ENCODE assay signal across 19 cellular contexts in the genomic region with DNA sequence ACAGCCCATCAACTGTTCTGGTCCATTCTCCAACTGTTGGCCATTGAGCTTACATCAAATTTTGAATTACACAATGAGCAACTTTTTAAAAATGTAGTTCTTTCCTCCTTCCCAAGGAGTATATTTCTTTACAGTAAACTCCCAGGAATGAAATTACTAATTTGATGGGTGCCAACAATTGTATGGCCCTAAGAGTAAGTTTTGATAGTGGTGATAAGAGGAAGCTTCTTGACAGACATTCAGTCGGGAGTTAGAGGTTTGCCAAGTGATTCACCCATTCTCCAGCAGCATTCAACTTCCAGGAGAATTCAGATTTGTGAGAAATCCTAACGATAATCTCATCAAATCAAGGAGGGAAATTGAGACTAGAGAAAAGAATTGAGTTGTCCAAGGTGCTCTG.
DNase-seq lines count a peak whose midpoint lies in the region; ATAC-seq and TF ChIP-seq lines count a peak whose summit lies in the region.
"Had no signal": no experiment of that assay in that cellular context is flagged by ENCODE, and none has a peak within 500 bp of the region (broad histone marks: within the 10 kb centered on the region; RNA-seq: fewer than 3 reads in every experiment).

No MANE protein-coding gene starts in this region.

- no peaks in the 10 kb centered on the region for H3F3A ChIP-seq in SK-N-SH (replicated peaks; ENCODE audit: insufficient read depth)

- DNase-seq in SK-N-SH (no peak), MG63 (peak; percentile 7), fibroblast of the aortic adventitia (ENCODE audit: low read depth) (peak; percentile 34), AML-193 (lab: John Stamatoyannopoulos, UW) (no peak), COR-L47 (lab: John Stamatoyannopoulos, UW) (no peak)
- DNase-seq: BE2C; C1 segment of cervical spinal cord; Caco-2; Calu3; CD4-positive, alpha-beta memory T cell; CD4-positive, CD25-positive, alpha-beta regulatory T cell; CD8-positive, alpha-beta memory T cell; DMS79 treated with DMSO at 0.1 percent for 48 hours; GF-D8 had no signal

- POLR2A ChIA-PET in SK-N-SH (lab: Yijun Ruan, JAX): no interaction called here

- H2AFZ ChIP-seq in SK-N-SH (ENCODE audit: low read depth): peak overlapping the region; percentile 24; the same call in 1 of the 2 replicates

- TF ChIP-seq CTCF in SK-N-SH (IDR thresholded peaks at IDR 0.05) (no peak), fibroblast of the aortic adventitia (IDR thresholded peaks at IDR 0.05; ENCODE audit: insufficient read depth, low read length) (no peak)

- H3K36me3 ChIP-seq in SK-N-SH (replicated peaks in 1 of 2; ENCODE audit: control insufficient read depth in 1 of 2, insufficient read depth in 2 of 2, low read length in 1 of 2) (no peaks in the 10 kb centered on the region), MG63 (no peaks in the 10 kb centered on the region)
- H3K36me3 ChIP-seq: BE2C, BLaER1 had no signal

- ATAC-seq in SK-N-SH treated with all-trans-retinoic acid at 6 μM for 48 hours: no peak
- no peak for ATAC-seq in GM21381 (IDR thresholded peaks at IDR 0.05; ENCODE audit: unreplicated experiment)
- ATAC-seq: A549 had no signal

- no peaks in the 10 kb centered on the region for H3K9me2 ChIP-seq in SK-N-SH

- H3K27me3 ChIP-seq in SK-N-SH (ENCODE audit: insufficient read depth): no peaks in the 10 kb centered on the region
- no peaks in the 10 kb centered on the region for H3K27me3 ChIP-seq in MG63
- H3K27me3 ChIP-seq: BE2C, BLaER1 had no signal

- H3K9ac ChIP-seq in SK-N-SH: no peak overlapping the region
- H3K9ac ChIP-seq: BLaER1 had no signal

- peak in 1 of 2 experiments; percentile 15; a peak in 1 of 4 replicates for TF ChIP-seq EP300 in SK-N-SH (IDR thresholded peaks at IDR 0.05; ENCODE audit: borderline replicate concordance in 1 of 2, low read depth in 1 of 2, low read length in 1 of 2)

- no peak overlapping the region for H3K4me2 ChIP-seq in SK-N-SH
- H3K4me2 ChIP-seq: A549, BLaER1 had no signal

- H3K4me3 ChIP-seq in SK-N-SH (ENCODE audit: low read depth in 2 of 2, low read length in 1 of 2): no peak overlapping the region
- H3K4me3 ChIP-seq in MG63: no peak overlapping the region
- no peak overlapping the region for H3K4me3 ChIP-seq in fibroblast of the aortic adventitia (ENCODE audit: low read depth, low read length)
- H3K4me3 ChIP-seq: A549, BLaER1 had no signal

- no peaks in the 10 kb centered on the region for H3K79me2 ChIP-seq in SK-N-SH (ENCODE audit: insufficient read depth)

- no peaks in the 10 kb centered on the region for H4K20me1 ChIP-seq in SK-N-SH (ENCODE audit: insufficient read depth)
- H4K20me1 ChIP-seq: BLaER1 had no signal

- H3K27ac ChIP-seq in SK-N-SH (ENCODE audit: low read depth in 2 of 2, low read length in 1 of 2): 0 out of 4 replicates have a peak overlapping the region, but pooled peaks of 1 of the 2 experiments have one; percentile 4
- H3K27ac ChIP-seq: 22Rv1, A549, BLaER1 had no signal

- no peaks in the 10 kb centered on the region; a peak in 1 of 4 replicates for H3K4me1 ChIP-seq in SK-N-SH (ENCODE audit: control insufficient read depth in 1 of 2, insufficient read depth in 2 of 2, low read depth in 1 of 2, low read length in 1 of 2)

- H3K9me3 ChIP-seq in SK-N-SH: no peaks in the 10 kb centered on the region
- H3K9me3 ChIP-seq in MG63: no peaks in the 10 kb centered on the region
- H3K9me3 ChIP-seq: A549, BE2C, BLaER1, Caco-2 had no signal

- CTCF ChIA-PET in SK-N-SH (lab: Yijun Ruan, JAX): no interaction called here

- WGBS in SK-N-SH (ENCODE audit: low lambda C conversion rate): 13% methylated on average over 2 of the region's 2 CpGs

- no peak for TF ChIP-seq RAD21 in SK-N-SH (IDR thresholded peaks at IDR 0.05; ENCODE audit: low read length)

TF ChIP-seq in SK-N-SH, 30 proteins besides CTCF, POLR2A, EP300 and RAD21 (continues in another document):
- TF ChIP-seq CHD2 (IDR thresholded peaks at IDR 0.05; ENCODE audit: low read length, partially characterized antibody) (no peak), TAF1 (IDR thresholded peaks at IDR 0.05; ENCODE audit: borderline replicate concordance, low read depth, low read length) (no peak), FOXM1 (IDR thresholded peaks at IDR 0.05; ENCODE audit: low read depth) (no peak), GABPA (IDR thresholded peaks at IDR 0.05; ENCODE audit: low read depth) (no peak), TEAD4 (IDR thresholded peaks at IDR 0.05; ENCODE audit: borderline replicate concordance, insufficient read depth) (no peak), RXRA (IDR thresholded peaks at IDR 0.05; ENCODE audit: borderline replicate concordance, low read depth) (no peak), TCF12 (IDR thresholded peaks at IDR 0.05) (peak; percentile 9; the same call in 1 of the 2 replicates), USF1 (IDR thresholded peaks at IDR 0.05; ENCODE audit: borderline replicate concordance, low read depth) (no peak), NFIC (IDR thresholded peaks at IDR 0.05; ENCODE audit: borderline replicate concordance) (peak; percentile 25; the same call in 1 of the 2 replicates), EZH2phosphoT487 (IDR thresholded peaks at IDR 0.05; ENCODE audit: borderline replicate concordance, low read depth) (no peak), FOSL2 (IDR thresholded peaks at IDR 0.05; ENCODE audit: borderline replicate concordance, low read depth) (peak; percentile 28; the same call in 1 of the 2 replicates), POLR2AphosphoS5 (IDR thresholded peaks at IDR 0.05; ENCODE audit: low read depth, low read length) (no peak), PBX3 (IDR thresholded peaks at IDR 0.05) (peak; percentile 33; the same call in 1 of the 2 replicates)
- TF ChIP-seq, protein P1, sequence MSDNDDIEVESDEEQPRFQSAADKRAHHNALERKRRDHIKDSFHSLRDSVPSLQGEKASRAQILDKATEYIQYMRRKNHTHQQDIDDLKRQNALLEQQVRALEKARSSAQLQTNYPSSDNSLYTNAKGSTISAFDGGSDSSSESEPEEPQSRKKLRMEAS (IDR thresholded peaks at IDR 0.05; ENCODE audit: low read depth): no peak

TF ChIP-seq in SK-N-SH treated with all-trans-retinoic acid at 6 μM for 48 hours, 23 proteins besides CTCF, POLR2A, EP300 and RAD21 (continues in another document):
- TF ChIP-seq ZC3H10 (CRISPR knock-in tag; IDR thresholded peaks at IDR 0.05) (no peak), ESRRG (CRISPR knock-in tag; IDR thresholded peaks at IDR 0.05) (no peak), ARNTL (CRISPR knock-in tag; IDR thresholded peaks at IDR 0.05; ENCODE audit: borderline replicate concordance, low read depth) (no peak), POU6F1 (CRISPR knock-in tag; IDR thresholded peaks at IDR 0.05; ENCODE audit: borderline replicate concordance, low read depth) (no peak), ZFP30 (CRISPR knock-in tag; IDR thresholded peaks at IDR 0.05) (no peak), TCF4 (CRISPR knock-in tag; IDR thresholded peaks at IDR 0.05; ENCODE audit: borderline replicate concordance) (no peak), RARB (CRISPR knock-in tag; IDR thresholded peaks at IDR 0.05) (no peak), TOX (CRISPR knock-in tag; IDR thresholded peaks at IDR 0.05; ENCODE audit: borderline replicate concordance) (no peak), CSDC2 (CRISPR knock-in tag; IDR thresholded peaks at IDR 0.05) (no peak), ZNF565 (CRISPR knock-in tag; conservative IDR thresholded peaks at IDR 0.05; ENCODE audit: low read depth) (no peak), ISL1 (CRISPR knock-in tag; IDR thresholded peaks at IDR 0.05) (no peak), BACH2 (CRISPR knock-in tag; IDR thresholded peaks at IDR 0.05; ENCODE audit: borderline replicate concordance) (no peak)
- TF ChIP-seq, protein P2, sequence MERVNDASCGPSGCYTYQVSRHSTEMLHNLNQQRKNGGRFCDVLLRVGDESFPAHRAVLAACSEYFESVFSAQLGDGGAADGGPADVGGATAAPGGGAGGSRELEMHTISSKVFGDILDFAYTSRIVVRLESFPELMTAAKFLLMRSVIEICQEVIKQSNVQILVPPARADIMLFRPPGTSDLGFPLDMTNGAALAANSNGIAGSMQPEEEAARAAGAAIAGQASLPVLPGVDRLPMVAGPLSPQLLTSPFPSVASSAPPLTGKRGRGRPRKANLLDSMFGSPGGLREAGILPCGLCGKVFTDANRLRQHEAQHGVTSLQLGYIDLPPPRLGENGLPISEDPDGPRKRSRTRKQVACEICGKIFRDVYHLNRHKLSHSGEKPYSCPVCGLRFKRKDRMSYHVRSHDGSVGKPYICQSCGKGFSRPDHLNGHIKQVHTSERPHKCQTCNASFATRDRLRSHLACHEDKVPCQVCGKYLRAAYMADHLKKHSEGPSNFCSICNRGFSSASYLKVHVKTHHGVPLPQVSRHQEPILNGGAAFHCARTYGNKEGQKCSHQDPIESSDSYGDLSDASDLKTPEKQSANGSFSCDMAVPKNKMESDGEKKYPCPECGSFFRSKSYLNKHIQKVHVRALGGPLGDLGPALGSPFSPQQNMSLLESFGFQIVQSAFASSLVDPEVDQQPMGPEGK (CRISPR knock-in tag; IDR thresholded peaks at IDR 0.05; ENCODE audit: borderline replicate concordance): no peak
- TF ChIP-seq, protein P3, sequence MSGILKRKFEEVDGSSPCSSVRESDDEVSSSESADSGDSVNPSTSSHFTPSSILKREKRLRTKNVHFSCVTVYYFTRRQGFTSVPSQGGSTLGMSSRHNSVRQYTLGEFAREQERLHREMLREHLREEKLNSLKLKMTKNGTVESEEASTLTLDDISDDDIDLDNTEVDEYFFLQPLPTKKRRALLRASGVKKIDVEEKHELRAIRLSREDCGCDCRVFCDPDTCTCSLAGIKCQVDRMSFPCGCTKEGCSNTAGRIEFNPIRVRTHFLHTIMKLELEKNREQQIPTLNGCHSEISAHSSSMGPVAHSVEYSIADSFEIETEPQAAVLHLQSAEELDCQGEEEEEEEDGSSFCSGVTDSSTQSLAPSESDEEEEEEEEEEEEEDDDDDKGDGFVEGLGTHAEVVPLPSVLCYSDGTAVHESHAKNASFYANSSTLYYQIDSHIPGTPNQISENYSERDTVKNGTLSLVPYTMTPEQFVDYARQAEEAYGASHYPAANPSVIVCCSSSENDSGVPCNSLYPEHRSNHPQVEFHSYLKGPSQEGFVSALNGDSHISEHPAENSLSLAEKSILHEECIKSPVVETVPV (CRISPR knock-in tag; IDR thresholded peaks at IDR 0.05): no peak

Comparison
In these comparisons a context has a peak if more than half of its experiments do, and no peak if none do; other contexts are left out.
1. DNase-seq: peak in MG63 (single experiment) and fibroblast of the aortic adventitia (single experiment); none in SK-N-SH (single experiment), AML-193 (0 of 2) and COR-L47 (single experiment).